In the genomic region with DNA sequence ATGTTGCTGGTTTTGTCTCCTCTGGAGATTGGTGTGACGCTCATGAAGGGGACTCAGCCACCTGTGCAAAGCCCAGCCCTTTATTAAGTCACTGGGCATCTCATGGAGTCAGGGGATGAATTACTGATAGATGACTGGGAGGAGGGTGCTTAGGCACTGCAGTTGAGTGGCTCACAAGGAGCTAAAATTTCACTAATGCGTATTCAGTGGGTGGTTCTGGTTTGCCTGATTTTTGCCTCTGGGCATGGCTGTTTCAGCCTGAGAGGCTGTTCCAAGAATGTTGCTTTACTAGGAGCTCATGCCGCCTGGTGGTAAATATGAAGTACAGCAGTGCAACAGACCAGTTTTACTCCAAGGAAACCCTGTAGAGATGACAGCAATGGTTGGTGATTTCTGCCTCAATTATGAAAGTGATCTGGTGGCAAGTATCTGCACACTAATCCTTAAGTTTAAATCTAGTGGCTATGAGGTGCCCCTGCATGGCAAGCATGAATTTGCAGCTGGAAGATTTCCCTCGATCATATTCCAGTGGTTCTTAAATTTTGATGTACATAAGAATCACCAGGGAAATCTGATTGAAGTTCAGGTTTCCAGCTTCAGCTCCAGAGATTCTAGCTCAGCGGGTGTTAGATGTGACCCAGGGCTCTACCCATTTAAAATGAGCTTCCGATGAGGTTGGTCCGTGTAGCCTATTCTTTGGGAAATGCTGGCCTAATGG, we compare ENCODE assay signal across 8 cellular contexts.
DNase-seq lines count a peak whose midpoint lies in the region; ATAC-seq and TF ChIP-seq lines count a peak whose summit lies in the region.

No MANE protein-coding gene starts in this region.

- H3K27me3 ChIP-seq in brain microvascular endothelial cell (replicated peaks): no peaks in the 10 kb centered on the region

- H3K27ac ChIP-seq in brain microvascular endothelial cell: no peak overlapping the region

- in situ Hi-C loops in brain microvascular endothelial cell (cut with HindIII; ENCODE audit: low pct_ligation_motif_present, low sequenced_read_pairs): no loop called here

- peak; percentile 92 for TF ChIP-seq CTCF in brain microvascular endothelial cell (IDR thresholded peaks at IDR 0.05; ENCODE audit: low read depth, low read length, missing control alignments)

- no peak for ATAC-seq in GM18873 (IDR thresholded peaks at IDR 0.05; ENCODE audit: low FRiP score, unreplicated experiment)

- no peak overlapping the region for H3K4me3 ChIP-seq in brain microvascular endothelial cell (ENCODE audit: low read depth, low read length)

- DNase-seq in GDM1 (lab: John Stamatoyannopoulos, UW) (peak; percentile 57), HCEC 1CT (peak; percentile 87), NCI-H1048 (lab: John Stamatoyannopoulos, UW) (peak; percentile 79), SKM-1 treated with dmso at 0.1 percent for 144 hours (lab: John Stamatoyannopoulos, UW; ENCODE audit: unreplicated experiment) (peak; percentile 69), brain microvascular endothelial cell (peak; percentile 76), iris pigment epithelial cell (ENCODE audit: low read depth) (peak; percentile 84)
- peak; percentile 19 for DNase-seq in stimulated activated CD4-positive, alpha-beta T cell treated with anti-CD3 and anti-CD28 coated beads, Interleukin-12 subunit alpha, Interleukin-12 subunit beta, amount 100 ng/mL, for 4 hours

- H3K36me3 ChIP-seq in brain microvascular endothelial cell (replicated peaks): peaks cover 10% of the 10 kb centered on the region

Comparison
In these comparisons a context has a peak if more than half of its experiments do, and no peak if none do; other contexts are left out.
1. DNase-seq: peak in every context shown above with its lines; median percentile 87 in HCEC 1CT; 84 in iris pigment epithelial cell; 79 in NCI-H1048; 76 in brain microvascular endothelial cell; 69 in SKM-1 treated with dmso at 0.1 percent for 144 hours; 57 in GDM1; 19 in stimulated activated CD4-positive, alpha-beta T cell treated with anti-CD3 and anti-CD28 coated beads, Interleukin-12 subunit alpha, Interleukin-12 subunit beta, amount 100 ng/mL, for 4 hours.